Comparison of ENCODE assay signal across 20 cellular contexts in the genomic region with DNA sequence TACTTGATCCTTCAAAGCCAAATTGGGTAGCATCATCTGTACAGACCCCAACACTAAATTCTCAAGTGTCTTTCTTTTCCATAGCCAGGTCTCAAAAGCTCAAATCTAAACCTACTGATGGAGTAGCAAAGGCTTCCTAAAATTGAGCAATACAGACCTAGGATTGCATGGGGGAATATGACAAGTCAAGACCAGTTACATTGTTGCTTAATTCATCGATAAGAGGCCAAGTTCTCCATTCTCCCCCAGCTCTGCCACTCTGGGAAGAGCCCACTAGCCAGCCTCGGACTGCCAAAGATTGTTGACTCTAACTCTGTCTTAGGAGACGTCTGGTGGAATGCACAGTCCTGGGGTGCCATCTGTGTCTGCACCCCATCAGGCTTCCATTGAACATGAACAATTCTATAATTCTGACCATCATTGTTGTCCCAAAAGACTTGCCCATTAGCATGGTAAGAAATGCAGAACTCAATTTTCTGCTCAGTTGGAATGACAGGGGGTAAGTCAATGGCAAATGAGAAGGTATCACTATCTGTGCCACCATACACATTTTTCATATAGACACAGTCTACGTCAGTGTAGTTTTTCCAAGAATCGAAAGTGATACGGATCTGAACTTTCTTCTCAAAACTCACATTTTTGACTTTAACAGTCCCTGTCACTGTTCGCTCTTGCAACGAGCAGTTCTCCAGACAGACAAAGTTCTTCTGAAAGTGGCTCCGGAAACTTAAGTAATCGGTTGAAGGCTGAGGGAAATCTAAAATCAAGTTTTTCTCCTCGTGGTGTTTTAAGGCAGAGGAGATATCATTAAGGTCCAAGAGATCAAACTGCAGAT. TPM values are rescaled to one million over a fixed set of nuclear protein-coding genes. Genes with fewer than 3 reads are reported as not detected.
DNase-seq lines count a peak whose midpoint lies in the region; ATAC-seq, FAIRE-seq and TF ChIP-seq lines count a peak whose summit lies in the region.
"Had no signal": no experiment of that assay in that cellular context is flagged by ENCODE, and none has a peak within 500 bp of the region (broad histone marks: within the 10 kb centered on the region; RNA-seq: fewer than 3 reads in every experiment).

No MANE protein-coding gene starts in this region.

- POLR2A ChIA-PET in IMR-90 (lab: Charles Lee; ENCODE audit: unreplicated experiment) (interaction anchor here (1.3 kb wide), 1 partner anchor 32 kb away, joined by 5 read pairs; no protein-coding TSS in a partner anchor), Caco-2 (lab: Charles Lee) (no interaction called here)

- H3K79me2 ChIP-seq in astrocyte (ENCODE audit: insufficient read depth, low read length) (peaks cover 4% of the 10 kb centered on the region), keratinocyte (ENCODE audit: control insufficient read depth, insufficient read depth, low read length) (no peaks in the 10 kb centered on the region)

- H2BK20ac ChIP-seq in IMR-90 (ENCODE audit: low read depth, low read length): no peak overlapping the region

- no peak overlapping the region for H2BK5ac ChIP-seq in IMR-90 (ENCODE audit: low read depth, low read length, poor library complexity, severe bottlenecking)

- TF ChIP-seq CTCF in IMR-90 (conservative IDR thresholded peaks at IDR 0.05; ENCODE audit: low read depth, low read length) (no peak), astrocyte (IDR thresholded peaks at IDR 0.05; ENCODE audit: insufficient read depth, low read depth, low read length) (no peak), keratinocyte (optimal IDR thresholded peaks at IDR 0.05 in 1 of 3, IDR thresholded peaks at IDR 0.05 in 1 of 3, conservative IDR thresholded peaks at IDR 0.05 in 1 of 3; ENCODE audit: extremely low read depth in 1 of 3, insufficient read depth in 2 of 3, low read length in 3 of 3) (no peak), gastrocnemius medialis (IDR thresholded peaks at IDR 0.05 in 4 of 5, conservative IDR thresholded peaks at IDR 0.05 in 1 of 5) (no peak), Caco-2 (IDR thresholded peaks at IDR 0.05; ENCODE audit: insufficient read depth in 1 of 2, low read depth in 1 of 2, low read length in 1 of 2, severe bottlenecking in 1 of 2, unreplicated experiment in 1 of 2) (no peak)

- H2BK15ac ChIP-seq in IMR-90 (ENCODE audit: low read depth, low read length): no peak overlapping the region

- no peak overlapping the region for H4K5ac ChIP-seq in IMR-90 (ENCODE audit: low read depth, low read length)

- no peak overlapping the region; the same call in 1 of the 2 replicates for H3K14ac ChIP-seq in IMR-90 (replicated peaks; ENCODE audit: low read depth, low read length)

- WGBS in IMR-90 (ENCODE audit: extremely low coverage in 2 of 2, insufficient read length in 1 of 2), 2 experiments: 100% methylated on average over 3 of the region's 11 CpGs; no CpG with 5 or more reads in 1 of the 2 experiments

- H2BK120ac ChIP-seq in IMR-90 (ENCODE audit: low read depth, low read length): no peak overlapping the region

- H3K4me2 ChIP-seq in IMR-90 (ENCODE audit: low read depth, low read length) (peak overlapping the region; percentile 95), astrocyte (ENCODE audit: low read length) (no peak overlapping the region), keratinocyte (ENCODE audit: control insufficient read depth, extremely low read depth, insufficient read depth, low read depth, low read length) (peak overlapping the region; percentile 17)
- H3K4me2 ChIP-seq: BLaER1 treated with 17β-estradiol and CSF1 and Interleukin-3, amounts not matched to agents 10 nM and 100 nM had no signal

- peak overlapping the region; percentile 26 for H2AK9ac ChIP-seq in IMR-90 (replicated peaks; ENCODE audit: low read depth, low read length, poor library complexity)

- no peak for TF ChIP-seq RAD21 in IMR-90 (IDR thresholded peaks at IDR 0.05; ENCODE audit: low read length)

- H3K4me1 ChIP-seq in IMR-90 (ENCODE audit: control insufficient read depth, insufficient read depth, low read length): peaks cover 8% of the 10 kb centered on the region
- peaks cover 8% of the 10 kb centered on the region for H3K4me1 ChIP-seq in astrocyte (ENCODE audit: insufficient read depth, low read length)
- peaks cover 20% of the 10 kb centered on the region for H3K4me1 ChIP-seq in keratinocyte (ENCODE audit: control insufficient read depth, extremely low read depth, insufficient read depth, low read length)
- peaks cover 29 to 31% of the 10 kb centered on the region in 2 donors for H3K4me1 ChIP-seq in gastrocnemius medialis
- H3K4me1 ChIP-seq in Caco-2: no peaks in the 10 kb centered on the region

- H3K9me1 ChIP-seq in IMR-90 (ENCODE audit: insufficient read depth, low read length): peaks cover 5% of the 10 kb centered on the region
- no peaks in the 10 kb centered on the region for H3K9me1 ChIP-seq in keratinocyte (ENCODE audit: control insufficient read depth, extremely low read depth, insufficient read depth, low read length)

- no peak overlapping the region for H2AFZ ChIP-seq in IMR-90 (replicated peaks; ENCODE audit: low read length, poor library complexity)
- no peak overlapping the region for H2AFZ ChIP-seq in astrocyte (ENCODE audit: low read depth, low read length)
- no peak overlapping the region for H2AFZ ChIP-seq in keratinocyte (ENCODE audit: control insufficient read depth, low read length)

- BruUV-seq in IMR-90 (replicated peaks; lab: Mats Ljungman, UMichigan) (no TSS peak), Caco-2 (replicated peaks; lab: Mats Ljungman, UMichigan) (no TSS peak)

- H3K36me3 ChIP-seq in IMR-90 (ENCODE audit: control insufficient read depth, insufficient read depth, low read length): peaks cover 25% of the 10 kb centered on the region
- peaks cover 7% of the 10 kb centered on the region for H3K36me3 ChIP-seq in astrocyte (ENCODE audit: insufficient read depth, low read length)
- H3K36me3 ChIP-seq in keratinocyte (ENCODE audit: control insufficient read depth in 2 of 2, extremely low read depth in 1 of 2, insufficient read depth in 2 of 2, low read length in 2 of 2): peaks cover 4 to 18% of the 10 kb centered on the region in 2 experiments
- no peaks in the 10 kb centered on the region for H3K36me3 ChIP-seq in gastrocnemius medialis
- no peaks in the 10 kb centered on the region for H3K36me3 ChIP-seq in Caco-2 (ENCODE audit: control insufficient read depth, insufficient read depth, low read length)
- H3K36me3 ChIP-seq: BLaER1 treated with 17β-estradiol and CSF1 and Interleukin-3, amounts not matched to agents 10 nM and 100 nM had no signal

- CTCF ChIA-PET in IMR-90 (lab: Yijun Ruan, JAX): interaction anchor here (0.9 to 1.3 kb wide), 2 partner anchors 14 to 331 kb away, joined by 3 to 4 read pairs; no protein-coding TSS in a partner anchor
- CTCF ChIA-PET in Caco-2 (lab: Charles Lee): no interaction called here

- no peak overlapping the region for H3K23ac ChIP-seq in IMR-90 (ENCODE audit: low read depth, low read length)

- TF ChIP-seq POLR2A in IMR-90 (IDR thresholded peaks at IDR 0.05; ENCODE audit: low read depth, low read length): no peak
- no peak for TF ChIP-seq POLR2A in gastrocnemius medialis (IDR thresholded peaks at IDR 0.05)

- FAIRE-seq in astrocyte (lab: Jason Lieb, UNC) (peak; percentile 23), keratinocyte (lab: Jason Lieb, UNC) (no peak)
- FAIRE-seq: GM12892 had no signal

- no peak overlapping the region for H3K4me3 Mint-ChIP-seq in astrocyte (ENCODE audit: unreplicated experiment)
- no peak overlapping the region for H3K4me3 Mint-ChIP-seq in Caco-2 (ENCODE audit: unreplicated experiment)
- H3K4me3 Mint-ChIP-seq: effector memory CD8-positive, alpha-beta T cell had no signal

- H3K9me3 Mint-ChIP-seq in astrocyte (ENCODE audit: unreplicated experiment) (peaks cover 7% of the 10 kb centered on the region), Caco-2 (ENCODE audit: unreplicated experiment) (no peaks in the 10 kb centered on the region)
- H3K9me3 Mint-ChIP-seq: effector memory CD8-positive, alpha-beta T cell had no signal

- intact Hi-C loops in IMR-90 (cut with micrococcal nuclease): loop anchor here (5.0 to 10.0 kb wide), 3 partner anchors 118 to 745 kb away; a partner anchor contains a TSS
- intact Hi-C loops in gastrocnemius medialis (cut with DNase I; ENCODE audit: low total_unique reads): loop anchor here (2.0 to 5.0 kb wide), 4 partner anchors 41 to 1983 kb away; a partner anchor contains a TSS
- intact Hi-C loops in Caco-2 (cut with micrococcal nuclease; ENCODE audit: unreplicated experiment): no loop called here

- dilution Hi-C loops in IMR-90 (cut with HindIII; ENCODE audit: low sequenced_read_pairs, unreplicated experiment) (no loop called here), keratinocyte (cut with MboI; ENCODE audit: extremely low pct_ligation_motif_present, low sequenced_read_pairs) (no loop called here)

- H3K4me1 Mint-ChIP-seq in astrocyte (ENCODE audit: low read depth, unreplicated experiment): peaks cover 2% of the 10 kb centered on the region
- no peaks in the 10 kb centered on the region for H3K4me1 Mint-ChIP-seq in Caco-2 (ENCODE audit: low read depth, unreplicated experiment)

- DNase-seq in IMR-90 (no peak), astrocyte (ENCODE audit: low read depth) (no peak), keratinocyte (ENCODE audit: low read depth, low spot score) (no peak), gastrocnemius medialis (no peak), Caco-2 (no peak)
- no peak for DNase-seq in stimulated activated CD4-positive, alpha-beta T cell treated with anti-CD3 and anti-CD28 coated beads, Interleukin-1b, Interleukin-23, amount 100 ng/mL, for 48 hours
- no peak for DNase-seq in activated naive CD4-positive, alpha-beta T cell treated with anti-CD3 and anti-CD28 coated beads, Interleukin-2, amount 50 U/mL, for 16 hours
- DNase-seq: activated CD4-positive, alpha-beta T cell treated with anti-CD3 and anti-CD28 coated beads, Interleukin-2, amount 50 U/mL, for 4 hours; effector memory CD8-positive, alpha-beta T cell; EL; hypothalamus; Kasumi-1; mesendoderm; NCI-H187 treated with DMSO at 0.1 percent for 48 hours; NCI-H748 treated with DMSO at 0.1 percent for 48 hours; stimulated activated CD4-positive, alpha-beta T cell treated with anti-CD3 and anti-CD28 coated beads, Interleukin-4, amount 100 ng/mL, for 1 hour had no signal

- peaks cover 12% of the 10 kb centered on the region for H3K36me3 Mint-ChIP-seq in astrocyte (ENCODE audit: low read depth, unreplicated experiment)
- H3K36me3 Mint-ChIP-seq in Caco-2 (ENCODE audit: insufficient read depth, unreplicated experiment): no peaks in the 10 kb centered on the region

- H3K9ac ChIP-seq in IMR-90 (ENCODE audit: low read depth, low read length) (peak overlapping the region; percentile 49; the same call in 1 of the 2 replicates), astrocyte (ENCODE audit: low read length) (no peak overlapping the region), keratinocyte (ENCODE audit: control insufficient read depth, extremely low read depth, insufficient read depth, low read length) (no peak overlapping the region)
- H3K9ac ChIP-seq: BLaER1 treated with 17β-estradiol and CSF1 and Interleukin-3, amounts not matched to agents 10 nM and 100 nM had no signal

- H4K91ac ChIP-seq in IMR-90 (ENCODE audit: insufficient read depth, low read depth, low read length): no peak overlapping the region

- no peak overlapping the region for H2AK5ac ChIP-seq in IMR-90 (ENCODE audit: low read depth, low read length)

- H3K27ac ChIP-seq in IMR-90 (ENCODE audit: insufficient read depth, low read length): no peak overlapping the region
- H3K27ac ChIP-seq in astrocyte (ENCODE audit: low read depth, low read length): no peak overlapping the region
- no peak overlapping the region for H3K27ac ChIP-seq in keratinocyte (ENCODE audit: control insufficient read depth, insufficient read depth, low read length)
- H3K27ac ChIP-seq in gastrocnemius medialis: peak overlapping the region; percentile 86 to 94 (median 91)
- H3K27ac ChIP-seq: BLaER1 treated with 17β-estradiol and CSF1 and Interleukin-3, amounts not matched to agents 10 nM and 100 nM; RWPE1 had no signal

- H3K27ac Mint-ChIP-seq in astrocyte (ENCODE audit: unreplicated experiment) (no peak overlapping the region), Caco-2 (ENCODE audit: unreplicated experiment) (no peak overlapping the region)
- H3K27ac Mint-ChIP-seq: effector memory CD8-positive, alpha-beta T cell had no signal

- H3K9me3 ChIP-seq in IMR-90 (ENCODE audit: control insufficient read depth, insufficient read depth, low read length) (no peaks in the 10 kb centered on the region; the same call in 1 of the 2 replicates), astrocyte (ENCODE audit: insufficient read depth, low read depth, low read length) (no peaks in the 10 kb centered on the region), keratinocyte (ENCODE audit: control insufficient read depth, low read depth, low read length) (no peaks in the 10 kb centered on the region), gastrocnemius medialis (no peaks in the 10 kb centered on the region), Caco-2 (no peaks in the 10 kb centered on the region)

- H4K20me1 ChIP-seq in IMR-90 (ENCODE audit: insufficient read depth, low read length) (peaks cover 27% of the 10 kb centered on the region), astrocyte (ENCODE audit: insufficient read depth, low read length) (no peaks in the 10 kb centered on the region), keratinocyte (ENCODE audit: control insufficient read depth, extremely low read depth, insufficient read depth, low read length) (no peaks in the 10 kb centered on the region)
- H4K20me1 ChIP-seq: BLaER1 treated with 17β-estradiol and CSF1 and Interleukin-3, amounts not matched to agents 10 nM and 100 nM had no signal

- H3K79me1 ChIP-seq in IMR-90 (ENCODE audit: low read depth in 1 of 2, low read length in 2 of 2): peaks cover 26 to 41% of the 10 kb centered on the region in 2 experiments

- ATAC-seq in IMR-90 (ENCODE audit: low read depth) (no peak), gastrocnemius medialis (no peak), GM18907 (IDR thresholded peaks at IDR 0.05; ENCODE audit: unreplicated experiment) (no peak)
- ATAC-seq: effector memory CD8-positive, alpha-beta T cell had no signal

- H3K4ac ChIP-seq in IMR-90 (ENCODE audit: low read depth, low read length): 0 out of 2 replicates have a peak overlapping the region, but pooled peaks have one; percentile 9

- H4K8ac ChIP-seq in IMR-90 (ENCODE audit: low read depth in 2 of 2, low read length in 2 of 2): no peak overlapping the region

- in situ Hi-C loops in IMR-90 (cut with MboI; ENCODE audit: low sequenced_read_pairs) (loop anchor here (10.0 kb wide), 1 partner anchor 335 kb away; no protein-coding TSS in a partner anchor), gastrocnemius medialis (cut with MboI; ENCODE audit: low sequenced_read_pairs in 4 of 4) (loop anchor here in 3 of 4 donors (10.0 to 25.0 kb wide), 3 partner anchors 75 to 243 kb away; no protein-coding TSS in a partner anchor)

- H3K18ac ChIP-seq in IMR-90 (ENCODE audit: low read depth, low read length): no peak overlapping the region

- H3K4me3 ChIP-seq in IMR-90 (ENCODE audit: insufficient read depth, low read depth, low read length) (peak overlapping the region; percentile 54; the same call in 1 of the 2 replicates), astrocyte (ENCODE audit: insufficient read depth, low read depth, low read length) (no peak overlapping the region), keratinocyte (ENCODE audit: control insufficient read depth in 2 of 3, extremely low read depth in 1 of 3, insufficient read depth in 2 of 3, low read depth in 1 of 3, low read length in 3 of 3) (no peak overlapping the region), gastrocnemius medialis (peak overlapping the region; percentile 65 to 77 (median 69)), Caco-2 (ENCODE audit: low read depth, low read length) (no peak overlapping the region)
- H3K4me3 ChIP-seq: BLaER1 treated with 17β-estradiol and CSF1 and Interleukin-3, amounts not matched to agents 10 nM and 100 nM had no signal

- peaks cover 4% of the 10 kb centered on the region for H3K27me3 Mint-ChIP-seq in astrocyte (ENCODE audit: low read depth, unreplicated experiment)
- H3K27me3 Mint-ChIP-seq in Caco-2 (ENCODE audit: insufficient read depth, unreplicated experiment): peaks cover 4% of the 10 kb centered on the region

- H3K56ac ChIP-seq in IMR-90 (ENCODE audit: extremely low read depth, insufficient read depth, low read length): no peak overlapping the region

- H3K27me3 ChIP-seq in IMR-90 (ENCODE audit: control insufficient read depth, insufficient read depth, low read length) (no peaks in the 10 kb centered on the region), astrocyte (ENCODE audit: insufficient read depth, low read length) (no peaks in the 10 kb centered on the region), keratinocyte (ENCODE audit: control insufficient read depth, extremely low read depth, insufficient read depth, low read length) (no peaks in the 10 kb centered on the region), gastrocnemius medialis (no peaks in the 10 kb centered on the region), Caco-2 (replicated peaks; ENCODE audit: control insufficient read depth, insufficient read depth, low read length) (no peaks in the 10 kb centered on the region)
- H3K27me3 ChIP-seq: BLaER1 treated with 17β-estradiol and CSF1 and Interleukin-3, amounts not matched to agents 10 nM and 100 nM had no signal

RNA-seq across cellular contexts. Expression of a gene that starts 2.9 kb away (rescaled TPM):
- total RNA-seq in IMR-90 (2012; rRNA removed): 61.7 and 62.9 TPM in 2 replicates
- 10.8 and 17.4 TPM in 2 replicates for polyA plus RNA-seq in IMR-90 (2012; rRNA removed)
- 4.8 and 6.4 TPM in 2 replicates for polyA plus RNA-seq in IMR-90 (2012; cell fraction: cytosol; rRNA removed)
- polyA plus RNA-seq in IMR-90 (2012; cell fraction: nucleus; rRNA removed; ENCODE audit: low replicate concordance): 1.6 and 12.4 TPM in 2 replicates
- 3.7 and 4.9 TPM in 2 replicates for total RNA-seq in astrocyte
- 3.2 to 8.9 TPM (median 7.3 TPM) in 3 replicates for polyA plus RNA-seq in keratinocyte
- 2.5 TPM for polyA plus RNA-seq in keratinocyte (2011; ENCODE audit: low read depth)
- 3.6 and 5.0 TPM in 2 replicates for polyA plus RNA-seq in keratinocyte (2011; cell fraction: cytosol; rRNA removed)
- polyA plus RNA-seq in keratinocyte (2011; cell fraction: nucleus; rRNA removed): 8.2 and 8.5 TPM in 2 replicates
- 3.0 and 9.3 TPM in 2 replicates for polyA plus RNA-seq in keratinocyte (2012; ENCODE audit: low replicate concordance)
- 1.4 to 15.8 TPM (median 9.8 TPM) in 3 replicates for polyA minus RNA-seq in keratinocyte
- polyA minus RNA-seq in keratinocyte (2011; cell fraction: cytosol; rRNA and poly(A)+ RNA removed): 4.6 TPM
- 6.4 and 11.6 TPM in 2 replicates for polyA minus RNA-seq in keratinocyte (2011; cell fraction: nucleus; rRNA and poly(A)+ RNA removed)
- 10 to 100 TPM in 3 of 4 donors, 1 to 10 TPM in 1; 6.6 to 90.7 (median 65.5) TPM for total RNA-seq in gastrocnemius medialis
- not detected in 2 replicates for total RNA-seq in Caco-2 (2022)

Comparison
In these comparisons a context has a peak if more than half of its experiments do, and no peak if none do; other contexts are left out.
1. H3K27ac ChIP-seq: peak in gastrocnemius medialis (4 of 4); none in IMR-90 (single experiment), astrocyte (single experiment) and keratinocyte (single experiment).
2. H3K4me3 ChIP-seq: peak in IMR-90 (single experiment) and gastrocnemius medialis (4 of 4); none in astrocyte (single experiment), keratinocyte (0 of 3) and Caco-2 (single experiment).